ENCODE assay signal across 7 cellular contexts in the genomic region with DNA sequence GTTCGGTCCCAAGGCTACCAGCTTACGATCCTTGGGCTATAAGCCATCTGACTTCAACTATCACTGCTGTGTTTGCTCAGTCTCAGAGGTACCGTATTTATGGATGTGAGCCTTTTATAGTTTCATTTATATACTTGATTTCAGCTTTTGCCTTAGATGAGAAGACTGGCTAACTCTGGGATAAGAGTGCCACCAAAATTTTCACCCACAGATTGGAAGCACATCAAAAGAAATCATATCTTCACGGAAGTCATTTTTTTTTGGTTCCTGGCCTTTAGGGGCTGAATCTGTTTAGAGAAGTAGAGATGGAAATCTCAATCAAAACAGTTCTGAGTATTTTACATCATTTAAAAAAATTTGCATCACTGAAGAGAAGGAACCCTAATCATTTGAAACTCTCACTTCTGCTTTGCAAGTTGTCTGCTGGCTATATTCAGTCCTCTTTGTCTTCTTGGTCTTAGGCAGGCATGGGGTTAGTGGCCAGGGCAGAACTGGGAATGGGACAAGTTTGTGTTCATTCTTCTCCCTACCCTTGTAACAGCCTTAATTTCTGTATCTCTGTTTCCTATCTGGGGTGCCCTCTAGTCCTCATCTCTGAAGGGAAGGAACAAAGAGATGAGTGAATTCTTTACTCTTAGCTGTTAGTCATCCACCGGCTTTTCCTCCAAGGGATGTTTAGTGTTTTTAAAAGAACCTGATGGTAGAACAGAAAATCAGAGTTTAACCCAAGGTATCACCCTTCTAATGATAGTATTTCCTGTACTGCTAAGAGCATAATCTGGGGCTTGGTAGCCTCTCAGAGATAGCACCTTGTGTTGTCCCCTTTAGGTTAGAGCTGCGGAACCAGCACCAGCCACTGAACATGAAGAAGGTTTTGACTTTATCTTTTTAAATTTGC. TPM values are rescaled to one million over a fixed set of nuclear protein-coding genes. Genes with fewer than 3 reads are reported as not detected.
DNase-seq lines count a peak whose midpoint lies in the region; ATAC-seq, FAIRE-seq and TF ChIP-seq lines count a peak whose summit lies in the region.

No MANE protein-coding gene starts in this region.

- ATAC-seq in HG02970 (IDR thresholded peaks at IDR 0.05; ENCODE audit: low FRiP score, unreplicated experiment) (peak; percentile 52), Right ventricle myocardium inferior (no peak), PC-3 (no peak)

- peaks cover 9 to 28% of the 10 kb centered on the region in 2 donors for H3K4me1 ChIP-seq in small intestine (ENCODE audit: control insufficient read depth in 2 of 2, insufficient read depth in 1 of 2, low read depth in 1 of 2, low read length in 1 of 2)
- H3K4me1 ChIP-seq in right atrium auricular region: peaks cover 0 to 10% of the 10 kb centered on the region in 2 donors
- no peaks in the 10 kb centered on the region for H3K4me1 ChIP-seq in PC-3 (ENCODE audit: insufficient read depth, low read length)

- TF ChIP-seq CTCF in right atrium auricular region (IDR thresholded peaks at IDR 0.05) (no peak), PC-3 (conservative IDR thresholded peaks at IDR 0.05; ENCODE audit: low read depth, low read length) (no peak)

- H3F3A ChIP-seq in PC-3 (ENCODE audit: low read length, unreplicated experiment): no peaks in the 10 kb centered on the region

- CTCF ChIA-PET in PC-3 (lab: Charles Lee): interaction anchor here (0.6 kb wide), 1 partner anchor 17 kb away, joined by 3 read pairs; no protein-coding TSS in a partner anchor

- H3K9ac ChIP-seq in PC-3 (ENCODE audit: low read length): no peak overlapping the region

- H3K9me2 ChIP-seq in PC-3 (replicated peaks; ENCODE audit: low read length): no peaks in the 10 kb centered on the region

- no peaks in the 10 kb centered on the region for H4K20me1 ChIP-seq in PC-3 (ENCODE audit: low read length)

- H3K27ac ChIP-seq in small intestine (ENCODE audit: low read depth in 1 of 2, low read length in 1 of 2): peak overlapping the region; percentile 45 to 57
- H3K27ac ChIP-seq in right atrium auricular region: no peak overlapping the region
- H3K27ac ChIP-seq in PC-3 (ENCODE audit: low read length): no peak overlapping the region

- no peaks in the 10 kb centered on the region for H3K79me2 ChIP-seq in PC-3 (ENCODE audit: low read length)

- no peak overlapping the region for H3K4me2 ChIP-seq in PC-3 (ENCODE audit: low read length)

- WGBS in small intestine, 3 donors: 63 to 70% (median 67%) methylated on average over 6 of the region's 6 CpGs

- TF ChIP-seq POLR2A in GM19193 (IDR thresholded peaks at IDR 0.05; ENCODE audit: extremely low read depth, insufficient read depth, insufficient read length): peak; percentile 56

- FAIRE-seq in small intestine (lab: Jason Lieb, UNC): no peak

- POLR2A ChIA-PET in PC-3 (lab: Charles Lee; ENCODE audit: unreplicated experiment): interaction anchor here (0.5 kb wide), 1 partner anchor 18 kb away, joined by 4 read pairs; no protein-coding TSS in a partner anchor

- H3K27me3 ChIP-seq in small intestine (ENCODE audit: control insufficient read depth in 2 of 2, insufficient read depth in 2 of 2, low read length in 2 of 2) (no peaks in the 10 kb centered on the region), right atrium auricular region (no peaks in the 10 kb centered on the region), PC-3 (ENCODE audit: low read length) (no peaks in the 10 kb centered on the region)

- no TSS peak for BruUV-seq in PC-3 (replicated peaks; lab: Mats Ljungman, UMichigan)

- H2AFZ ChIP-seq in PC-3 (ENCODE audit: low read length): no peak overlapping the region

- intact Hi-C loops in Right ventricle myocardium inferior (cut with DNase I) (no loop called here), PC-3 (cut with micrococcal nuclease) (no loop called here)

- H3K4me3 ChIP-seq in small intestine (ENCODE audit: low read depth in 1 of 2, low read length in 2 of 2) (no peak overlapping the region), right atrium auricular region (no peak overlapping the region), PC-3 (ENCODE audit: low read length) (no peak overlapping the region)

- DNase-seq in RPMI8226 (peak; percentile 64), small intestine (no peak), Right ventricle myocardium inferior (ENCODE audit: missing footprints) (no peak), right atrium auricular region (ENCODE audit: low spot score) (no peak), PC-3 (no peak)

- H3K36me3 ChIP-seq in small intestine (ENCODE audit: control insufficient read depth in 2 of 2, insufficient read depth in 2 of 2, low read length in 2 of 2) (no peaks in the 10 kb centered on the region), right atrium auricular region (no peaks in the 10 kb centered on the region), PC-3 (ENCODE audit: low read depth, low read length) (no peaks in the 10 kb centered on the region)

- no peaks in the 10 kb centered on the region for H3K9me3 ChIP-seq in small intestine (ENCODE audit: control insufficient read depth, low read depth)
- H3K9me3 ChIP-seq in right atrium auricular region: no peaks in the 10 kb centered on the region
- H3K9me3 ChIP-seq in PC-3 (ENCODE audit: low read length): no peaks in the 10 kb centered on the region

RNA-seq across cellular contexts. Expression of a gene that starts 14.1 kb away (rescaled TPM):
- polyA plus RNA-seq in small intestine: 10 to 100 TPM in 2 of 3 donors, 1 to 10 TPM in 1; 8.5 to 11.6 (median 10.3) TPM
- total RNA-seq in Right ventricle myocardium inferior (17.8 TPM), right atrium auricular region (1 to 10 TPM; 5.6 to 8.9 TPM), PC-3 (2014; rRNA removed) (11.8 and 20.0 TPM in 2 replicates)

Comparison
In these comparisons a context has a peak if more than half of its experiments do, and no peak if none do; other contexts are left out.
1. H3K27ac ChIP-seq: peak in small intestine (2 of 2); none in right atrium auricular region (0 of 2) and PC-3 (single experiment).